In genomic region chr14:100580316-100581227, GRCh38 we compare ENCODE assay signal across 15 cellular contexts. TPM values are rescaled to one million over a fixed set of nuclear protein-coding genes. Genes with fewer than 3 reads are reported as not detected.
DNase-seq lines count a peak whose midpoint lies in the region; ATAC-seq and TF ChIP-seq lines count a peak whose summit lies in the region.
"Had no signal": no experiment of that assay in that cellular context is flagged by ENCODE, and none has a peak within 500 bp of the region (broad histone marks: within the 10 kb centered on the region; RNA-seq: fewer than 3 reads in every experiment).

No MANE protein-coding gene starts in this region.

- H3K4me3 Mint-ChIP-seq in activated naive CD8-positive, alpha-beta T cell treated with anti-CD3 and anti-CD28 coated beads, Interleukin-2, amount 10 ng/mL, durations not matched to agents 7 days and 5 days, result no peak overlapping the region
- no peak overlapping the region for H3K4me3 Mint-ChIP-seq in activated naive CD8-positive, alpha-beta T cell treated with anti-CD3 and anti-CD28 coated beads, Interleukin-2, amount 50 U/mL, for 24 hours
- H3K4me3 Mint-ChIP-seq: CD4-positive, alpha-beta T cell had no signal

- DNase-seq in activated naive CD8-positive, alpha-beta T cell treated with anti-CD3 and anti-CD28 coated beads, Interleukin-2, amount 10 ng/mL, durations not matched to agents 7 days and 5 days, result peak; percentile 24
- no peak for DNase-seq in activated naive CD8-positive, alpha-beta T cell treated with anti-CD3 and anti-CD28 coated beads, Interleukin-2, amount 50 U/mL, for 24 hours
- DNase-seq in RWPE2 (ENCODE audit: low spot score) (peak; percentile 59), left lung (peak; percentile 13 to 37), spleen (peak; percentile 52), coronary artery (ENCODE audit: low spot score) (no peak), GM10248 (ENCODE audit: extremely low spot score) (no peak)
- DNase-seq: Calu3; CD4-positive, alpha-beta T cell; DMS79; GM23248; NCI-H146; NCI-H2081 treated with DMSO at 0.1 percent for 48 hours had no signal

- H3K27me3 ChIP-seq in RWPE2 (ENCODE audit: insufficient read depth, poor library complexity, severe bottlenecking), result no peaks in the 10 kb centered on the region
- peaks cover 0 to 9% of the 10 kb centered on the region in 2 donors for H3K27me3 ChIP-seq in left lung
- peaks cover 0 to 2% (median 1%) of the 10 kb centered on the region in 7 donors for H3K27me3 ChIP-seq in spleen (replicated peaks in 1 of 7)

- H3K36me3 Mint-ChIP-seq in activated naive CD8-positive, alpha-beta T cell treated with anti-CD3 and anti-CD28 coated beads, Interleukin-2, amount 10 ng/mL, durations not matched to agents 7 days and 5 days, result no peaks in the 10 kb centered on the region
- no peaks in the 10 kb centered on the region for H3K36me3 Mint-ChIP-seq in activated naive CD8-positive, alpha-beta T cell treated with anti-CD3 and anti-CD28 coated beads, Interleukin-2, amount 50 U/mL, for 24 hours (ENCODE audit: low read depth)

- intact Hi-C loops in left lung (cut with DNase I), result no loop called here
- intact Hi-C loops in spleen (cut with DNase I; ENCODE audit: low total_unique reads), result no loop called here

- POLR2A ChIA-PET in activated naive CD8-positive, alpha-beta T cell treated with anti-CD3 and anti-CD28 coated beads, Interleukin-2, amount 10 ng/mL, durations not matched to agents 7 days and 5 days (lab: Charles Lee), result no interaction called here
- POLR2A ChIA-PET in GM10248 (lab: Yijun Ruan, JAX), result no interaction called here

- H3K27me3 Mint-ChIP-seq in activated naive CD8-positive, alpha-beta T cell treated with anti-CD3 and anti-CD28 coated beads, Interleukin-2, amount 10 ng/mL, durations not matched to agents 7 days and 5 days, result no peaks in the 10 kb centered on the region
- H3K27me3 Mint-ChIP-seq in activated naive CD8-positive, alpha-beta T cell treated with anti-CD3 and anti-CD28 coated beads, Interleukin-2, amount 50 U/mL, for 24 hours, result peaks cover 2% of the 10 kb centered on the region
- H3K27me3 Mint-ChIP-seq: CD4-positive, alpha-beta T cell had no signal

- H3K27ac Mint-ChIP-seq in activated naive CD8-positive, alpha-beta T cell treated with anti-CD3 and anti-CD28 coated beads, Interleukin-2, amount 10 ng/mL, durations not matched to agents 7 days and 5 days, result no peak overlapping the region
- H3K27ac Mint-ChIP-seq in activated naive CD8-positive, alpha-beta T cell treated with anti-CD3 and anti-CD28 coated beads, Interleukin-2, amount 50 U/mL, for 24 hours, result no peak overlapping the region
- H3K27ac Mint-ChIP-seq: CD4-positive, alpha-beta T cell had no signal

- H3K4me1 Mint-ChIP-seq in activated naive CD8-positive, alpha-beta T cell treated with anti-CD3 and anti-CD28 coated beads, Interleukin-2, amount 10 ng/mL, durations not matched to agents 7 days and 5 days, result no peaks in the 10 kb centered on the region
- no peaks in the 10 kb centered on the region for H3K4me1 Mint-ChIP-seq in activated naive CD8-positive, alpha-beta T cell treated with anti-CD3 and anti-CD28 coated beads, Interleukin-2, amount 50 U/mL, for 24 hours

- 87 to 95% (median 91%) methylated on average over 14 of the region's 14 CpGs for WGBS in spleen, 5 donors

- H3K9me3 Mint-ChIP-seq in activated naive CD8-positive, alpha-beta T cell treated with anti-CD3 and anti-CD28 coated beads, Interleukin-2, amount 10 ng/mL, durations not matched to agents 7 days and 5 days, result no peaks in the 10 kb centered on the region
- no peaks in the 10 kb centered on the region for H3K9me3 Mint-ChIP-seq in activated naive CD8-positive, alpha-beta T cell treated with anti-CD3 and anti-CD28 coated beads, Interleukin-2, amount 50 U/mL, for 24 hours
- H3K9me3 Mint-ChIP-seq: CD4-positive, alpha-beta T cell had no signal

- no peak overlapping the region for H3K4me3 ChIP-seq in RWPE2 (ENCODE audit: severe bottlenecking)
- no peak overlapping the region for H3K4me3 ChIP-seq in left lung
- no peak overlapping the region for H3K4me3 ChIP-seq in spleen
- no peak overlapping the region for H3K4me3 ChIP-seq in coronary artery
- H3K4me3 ChIP-seq: GM23248 had no signal

- H3K27ac ChIP-seq in RWPE2 (ENCODE audit: poor library complexity, severe bottlenecking) (no peak overlapping the region), left lung (no peak overlapping the region), spleen (no peak overlapping the region), coronary artery (no peak overlapping the region)
- H3K27ac ChIP-seq: GM23248 had no signal

- no peaks in the 10 kb centered on the region for H3K9me3 ChIP-seq in RWPE2 (ENCODE audit: severe bottlenecking)
- peaks cover 0 to 5% of the 10 kb centered on the region in 2 donors for H3K9me3 ChIP-seq in left lung
- H3K9me3 ChIP-seq in spleen, result peaks cover 0 to 10% (median 6%) of the 10 kb centered on the region in 8 donors

- no peaks in the 10 kb centered on the region for H3K4me1 ChIP-seq in RWPE2 (ENCODE audit: insufficient read depth, poor library complexity, severe bottlenecking)
- no peaks in the 10 kb centered on the region for H3K4me1 ChIP-seq in left lung
- peaks cover 0 to 20% (median 0%) of the 10 kb centered on the region in 6 donors for H3K4me1 ChIP-seq in spleen

- no peak for ATAC-seq in activated naive CD8-positive, alpha-beta T cell treated with anti-CD3 and anti-CD28 coated beads, Interleukin-2, amount 10 ng/mL, durations not matched to agents 7 days and 5 days (ENCODE audit: low read depth)
- ATAC-seq in activated naive CD8-positive, alpha-beta T cell treated with anti-CD3 and anti-CD28 coated beads, Interleukin-2, amount 50 U/mL, for 24 hours, result no peak
- ATAC-seq in RWPE2 (ENCODE audit: low read depth) (no peak), left lung (no peak)
- ATAC-seq: HCT116 had no signal

- H3K36me3 ChIP-seq in RWPE2 (ENCODE audit: low read depth), result no peaks in the 10 kb centered on the region
- H3K36me3 ChIP-seq in left lung, result no peaks in the 10 kb centered on the region
- no peaks in the 10 kb centered on the region for H3K36me3 ChIP-seq in spleen

- CTCF ChIA-PET in GM10248 (lab: Yijun Ruan, JAX), result interaction anchor here (1.1 kb wide), 1 partner anchor 30 kb away, joined by 3 read pairs; no protein-coding TSS in a partner anchor

- TF ChIP-seq CTCF in RWPE2 (IDR thresholded peaks at IDR 0.05; ENCODE audit: poor library complexity, severe bottlenecking) (no peak), left lung (IDR thresholded peaks at IDR 0.05) (no peak), spleen (IDR thresholded peaks at IDR 0.05 in 8 of 11, conservative IDR thresholded peaks at IDR 0.05 in 3 of 11) (no peak), coronary artery (IDR thresholded peaks at IDR 0.05) (no peak), GM10248 (IDR thresholded peaks at IDR 0.05; ENCODE audit: control extremely low read depth, extremely low read depth, low read depth, missing control alignments) (no peak)

- no peak for TF ChIP-seq POLR2A in spleen (IDR thresholded peaks at IDR 0.05)

RNA-seq across cellular contexts. Expression of gene BEGAIN, which starts 6.6 kb away (rescaled TPM):
- 1 to 10 TPM; 1.5 to 2.3 TPM for total RNA-seq in activated naive CD8-positive, alpha-beta T cell treated with anti-CD3 and anti-CD28 coated beads, Interleukin-2, amount 10 ng/mL, durations not matched to agents 7 days and 5 days
- total RNA-seq in left lung, result 1 to 10 TPM; 1.3 to 1.5 TPM
- 10 to 100 TPM in 1 of 7 donors, 1 to 10 TPM in 6; 3.8 to 10.0 (median 5.9) TPM for total RNA-seq in spleen
- 1 to 10 TPM; 1.8 to 6.9 (median 4.1) TPM for polyA plus RNA-seq in spleen
- total RNA-seq: RPMI7951 had no signal

Comparison
In these comparisons a context has a peak if more than half of its experiments do, and no peak if none do; other contexts are left out.
1. DNase-seq: peak in activated naive CD8-positive, alpha-beta T cell treated with anti-CD3 and anti-CD28 coated beads, Interleukin-2, amount 10 ng/mL, durations not matched to agents 7 days and 5 days (single experiment), RWPE2 (single experiment), left lung (2 of 2) and spleen (single experiment); none in activated naive CD8-positive, alpha-beta T cell treated with anti-CD3 and anti-CD28 coated beads, Interleukin-2, amount 50 U/mL, for 24 hours (single experiment), coronary artery (single experiment) and GM10248 (single experiment).